17 cellular contexts compared by ENCODE assay signal in the genomic region with DNA sequence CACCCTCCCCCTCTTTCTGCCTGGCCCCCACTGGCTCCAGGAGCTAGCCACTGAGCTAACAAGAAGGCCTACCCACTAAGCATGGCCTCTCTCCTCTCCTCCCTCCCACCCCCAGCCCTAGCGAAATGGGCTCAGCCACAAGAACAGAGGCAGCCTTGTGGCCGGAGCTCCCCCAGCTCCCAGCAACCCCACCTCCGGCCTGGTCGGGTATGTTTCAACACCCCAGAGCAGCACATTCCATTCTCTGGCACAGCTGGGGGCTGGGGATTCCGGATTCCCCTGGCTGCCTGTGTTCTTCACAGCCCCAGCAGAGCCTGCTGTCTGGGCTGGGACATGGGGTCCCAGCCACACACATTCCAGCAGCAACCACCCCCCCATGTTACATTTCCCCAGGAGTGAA. TPM values are rescaled to one million over a fixed set of nuclear protein-coding genes. Genes with fewer than 3 reads are reported as not detected.
DNase-seq lines count a peak whose midpoint lies in the region; ATAC-seq and TF ChIP-seq lines count a peak whose summit lies in the region.
"Had no signal": no experiment of that assay in that cellular context is flagged by ENCODE, and none has a peak within 500 bp of the region (broad histone marks: within the 10 kb centered on the region; RNA-seq: fewer than 3 reads in every experiment).

No MANE protein-coding gene starts in this region.

- H3K14ac ChIP-seq in IMR-90 (replicated peaks; ENCODE audit: low read depth, low read length) = no peak overlapping the region

- H3K9me1 ChIP-seq in IMR-90 (ENCODE audit: insufficient read depth, low read length) = no peaks in the 10 kb centered on the region

- H3K79me1 ChIP-seq in IMR-90 (ENCODE audit: low read depth in 1 of 2, low read length in 2 of 2) = no peaks in the 10 kb centered on the region

- POLR2A ChIA-PET in IMR-90 (lab: Charles Lee; ENCODE audit: unreplicated experiment) = interaction anchor here (0.6 kb wide), 1 partner anchor 111 kb away, joined by 4 read pairs; no protein-coding TSS in a partner anchor

- H4K8ac ChIP-seq in IMR-90 (ENCODE audit: low read depth in 2 of 2, low read length in 2 of 2) = no peak overlapping the region

- TF ChIP-seq POLR2A in IMR-90 (IDR thresholded peaks at IDR 0.05; ENCODE audit: low read depth, low read length) = no peak
- TF ChIP-seq POLR2A in testis (IDR thresholded peaks at IDR 0.05) = no peak

- CTCF ChIA-PET in IMR-90 (lab: Yijun Ruan, JAX) = interaction anchor here (1.1 kb wide), 1 partner anchor 106 kb away, joined by 3 read pairs; no protein-coding TSS in a partner anchor

- H3K9me3 ChIP-seq in IMR-90 (ENCODE audit: control insufficient read depth, insufficient read depth, low read length) = no peaks in the 10 kb centered on the region
- no peaks in the 10 kb centered on the region for H3K9me3 ChIP-seq in testis
- H3K9me3 ChIP-seq: prostate gland had no signal

- WGBS in IMR-90 (ENCODE audit: extremely low coverage in 2 of 2, insufficient read length in 1 of 2), 2 experiments = 52% methylated on average over 4 of the region's 5 CpGs; no CpG with 5 or more reads in 1 of the 2 experiments
- WGBS in testis, 2 donors = 69 to 71% methylated on average over 5 of the region's 5 CpGs

- in situ Hi-C loops in IMR-90 (cut with MboI; ENCODE audit: low sequenced_read_pairs) = no loop called here

- no peaks in the 10 kb centered on the region for H3K4me1 ChIP-seq in IMR-90 (ENCODE audit: control insufficient read depth, insufficient read depth, low read length)
- H3K4me1 ChIP-seq in testis = no peaks in the 10 kb centered on the region
- H3K4me1 ChIP-seq: prostate gland had no signal

- peak; percentile 63 for ATAC-seq in IMR-90 (ENCODE audit: low read depth)
- ATAC-seq: stimulated activated effector memory CD8-positive, alpha-beta T cell treated with anti-CD3 and anti-CD28 coated beads, Interleukin-12 subunit alpha, Interleukin-12 subunit beta, amount 100 ng/mL, for 72 hours had no signal

- H2BK20ac ChIP-seq in IMR-90 (ENCODE audit: low read depth, low read length) = no peak overlapping the region

- H3K4me2 ChIP-seq in IMR-90 (ENCODE audit: low read depth, low read length) = no peak overlapping the region

- no peak overlapping the region for H3K4ac ChIP-seq in IMR-90 (ENCODE audit: low read depth, low read length)

- H3K23ac ChIP-seq in IMR-90 (ENCODE audit: low read depth, low read length) = no peak overlapping the region

- H3K9ac ChIP-seq in IMR-90 (ENCODE audit: low read depth, low read length) = no peak overlapping the region

- H3K27ac ChIP-seq in IMR-90 (ENCODE audit: insufficient read depth, low read length) = no peak overlapping the region
- no peak overlapping the region for H3K27ac ChIP-seq in testis
- H3K27ac ChIP-seq: prostate gland had no signal

- intact Hi-C loops in IMR-90 (cut with micrococcal nuclease) (no loop called here), testis (cut with DNase I; ENCODE audit: low total_unique reads) (no loop called here)

- no TSS peak for BruUV-seq in IMR-90 (replicated peaks; lab: Mats Ljungman, UMichigan)

- TF ChIP-seq CTCF in IMR-90 (conservative IDR thresholded peaks at IDR 0.05; ENCODE audit: low read depth, low read length) (no peak), testis (IDR thresholded peaks at IDR 0.05) (no peak)

- H4K91ac ChIP-seq in IMR-90 (ENCODE audit: insufficient read depth, low read depth, low read length) = no peak overlapping the region

- H3K36me3 ChIP-seq in IMR-90 (ENCODE audit: control insufficient read depth, insufficient read depth, low read length) (peaks cover 21% of the 10 kb centered on the region), testis (ENCODE audit: low read depth, missing control alignments) (no peaks in the 10 kb centered on the region)
- H3K36me3 ChIP-seq: prostate gland had no signal

- no peak overlapping the region for H2AK5ac ChIP-seq in IMR-90 (ENCODE audit: low read depth, low read length)

- H2AFZ ChIP-seq in IMR-90 (replicated peaks; ENCODE audit: low read length, poor library complexity) = no peak overlapping the region

- DNase-seq in IMR-90 (no peak), epidermal melanocyte (ENCODE audit: insufficient read length, low spot score) (peak; percentile 66), iris pigment epithelial cell (ENCODE audit: low read depth) (peak; percentile 53), skeletal muscle cell (ENCODE audit: low read depth) (peak; percentile 54), NCI-H2081 (lab: John Stamatoyannopoulos, UW) (no peak), testis (no peak), hepatic stellate cell (ENCODE audit: low spot score) (no peak)
- no peak for DNase-seq in activated CD4-positive, CD25-positive, alpha-beta regulatory T cell (lab: John Stamatoyannopoulos, UW)
- DNase-seq: activated naive CD4-positive, alpha-beta T cell treated with anti-CD3 and anti-CD28 coated beads for 36 hours; CD4-positive, alpha-beta T cell; NCI-H1048; stimulated activated CD4-positive, alpha-beta T cell treated with anti-CD3 and anti-CD28 coated beads, Interleukin-4, amount 100 ng/mL, for 4 hours had no signal

- no peak overlapping the region for H3K18ac ChIP-seq in IMR-90 (ENCODE audit: low read depth, low read length)

- H4K20me1 ChIP-seq in IMR-90 (ENCODE audit: insufficient read depth, low read length) = no peaks in the 10 kb centered on the region

- H3K27me3 ChIP-seq in IMR-90 (ENCODE audit: control insufficient read depth, insufficient read depth, low read length) = no peaks in the 10 kb centered on the region
- no peaks in the 10 kb centered on the region for H3K27me3 ChIP-seq in testis

- H2BK15ac ChIP-seq in IMR-90 (ENCODE audit: low read depth, low read length) = no peak overlapping the region

- dilution Hi-C loops in IMR-90 (cut with HindIII; ENCODE audit: low sequenced_read_pairs, unreplicated experiment) = no loop called here

- H4K5ac ChIP-seq in IMR-90 (ENCODE audit: low read depth, low read length) = no peak overlapping the region

- H3K56ac ChIP-seq in IMR-90 (ENCODE audit: extremely low read depth, insufficient read depth, low read length) = no peak overlapping the region

- no peak overlapping the region for H2BK5ac ChIP-seq in IMR-90 (ENCODE audit: low read depth, low read length, poor library complexity, severe bottlenecking)

- no peak overlapping the region for H2BK120ac ChIP-seq in IMR-90 (ENCODE audit: low read depth, low read length)

- H3K4me3 ChIP-seq in IMR-90 (ENCODE audit: insufficient read depth, low read depth, low read length) (no peak overlapping the region), skeletal muscle cell (ENCODE audit: low read depth, low read length) (no peak overlapping the region), testis (no peak overlapping the region)
- H3K4me3 ChIP-seq: prostate gland had no signal

- TF ChIP-seq RAD21 in IMR-90 (IDR thresholded peaks at IDR 0.05; ENCODE audit: low read length) = no peak

- no peak overlapping the region for H2AK9ac ChIP-seq in IMR-90 (replicated peaks; ENCODE audit: low read depth, low read length, poor library complexity)

TF ChIP-seq in IMR-90, 13 proteins besides CTCF, POLR2A, EP300 and RAD21 (continues in another document):
- TF ChIP-seq CEBPB (IDR thresholded peaks at IDR 0.05; ENCODE audit: low read depth, low read length) (no peak), RCOR1 (IDR thresholded peaks at IDR 0.05; ENCODE audit: insufficient replicate concordance, low read length) (no peak), FOS (IDR thresholded peaks at IDR 0.05; ENCODE audit: low read depth, low read length) (no peak), MAZ (IDR thresholded peaks at IDR 0.05; ENCODE audit: borderline replicate concordance, low read depth, low read length) (no peak), BHLHE40 (IDR thresholded peaks at IDR 0.05; ENCODE audit: low read depth, low read length) (no peak), SMC3 (IDR thresholded peaks at IDR 0.05; ENCODE audit: low read depth, low read length) (no peak), MAFK (IDR thresholded peaks at IDR 0.05; ENCODE audit: low read depth, low read length) (no peak), CHD1 (IDR thresholded peaks at IDR 0.05; ENCODE audit: low read depth, low read length) (no peak), NFE2L2 (IDR thresholded peaks at IDR 0.05; ENCODE audit: low read depth, low read length) (no peak), RFX5 (IDR thresholded peaks at IDR 0.05; ENCODE audit: low read depth, low read length) (no peak), MXI1 (IDR thresholded peaks at IDR 0.05; ENCODE audit: borderline replicate concordance, low read depth, low read length) (no peak)
- TF ChIP-seq, protein P1, sequence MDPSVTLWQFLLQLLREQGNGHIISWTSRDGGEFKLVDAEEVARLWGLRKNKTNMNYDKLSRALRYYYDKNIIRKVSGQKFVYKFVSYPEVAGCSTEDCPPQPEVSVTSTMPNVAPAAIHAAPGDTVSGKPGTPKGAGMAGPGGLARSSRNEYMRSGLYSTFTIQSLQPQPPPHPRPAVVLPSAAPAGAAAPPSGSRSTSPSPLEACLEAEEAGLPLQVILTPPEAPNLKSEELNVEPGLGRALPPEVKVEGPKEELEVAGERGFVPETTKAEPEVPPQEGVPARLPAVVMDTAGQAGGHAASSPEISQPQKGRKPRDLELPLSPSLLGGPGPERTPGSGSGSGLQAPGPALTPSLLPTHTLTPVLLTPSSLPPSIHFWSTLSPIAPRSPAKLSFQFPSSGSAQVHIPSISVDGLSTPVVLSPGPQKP (IDR thresholded peaks at IDR 0.05; ENCODE audit: borderline replicate concordance, low read depth, low read length) = no peak

RNA-seq across cellular contexts. Expression of a gene that starts 9.0 kb away (rescaled TPM):
- total RNA-seq in IMR-90 (2012; rRNA removed) (not detected in 2 replicates), testis (1 to 10 TPM in 1 of 2 donors, under 1 TPM in 1; 0.99 to 2.0 TPM)
- polyA plus RNA-seq in IMR-90 (2012; rRNA removed) (not detected in 2 replicates), testis (ENCODE audit: insufficient read depth, low read depth, low replicate concordance) (1.2 TPM)
- not detected in 2 replicates for polyA plus RNA-seq in IMR-90 (2012; cell fraction: cytosol; rRNA removed)
- polyA plus RNA-seq in IMR-90 (2012; cell fraction: nucleus; rRNA removed; ENCODE audit: low replicate concordance) = not detected in 2 replicates
- total RNA-seq: activated naive CD4-positive, alpha-beta T cell treated with anti-CD3 and anti-CD28 coated beads for 36 hours; CD4-positive, alpha-beta T cell; epithelial cell of proximal tubule; G401; HT-29 had no signal

RNA-seq across cellular contexts. Expression of a gene that starts 25.9 kb away (rescaled TPM):
- total RNA-seq in IMR-90 (2012; rRNA removed) = 12.8 and 13.1 TPM in 2 replicates
- 18.7 and 22.2 TPM in 2 replicates for polyA plus RNA-seq in IMR-90 (2012; rRNA removed)
- polyA plus RNA-seq in IMR-90 (2012; cell fraction: cytosol; rRNA removed) = 12.2 and 16.5 TPM in 2 replicates
- polyA plus RNA-seq in IMR-90 (2012; cell fraction: nucleus; rRNA removed; ENCODE audit: low replicate concordance) = 83.7 and 91.3 TPM in 2 replicates
- total RNA-seq in testis = 10 to 100 TPM; 64.8 to 66.4 TPM
- 38.4 TPM for polyA plus RNA-seq in testis (ENCODE audit: insufficient read depth, low read depth, low replicate concordance)

RNA-seq across cellular contexts. Expression of a gene that starts 49.3 kb away (rescaled TPM):
- 12.0 and 15.6 TPM in 2 replicates for total RNA-seq in IMR-90 (2012; rRNA removed)
- 61.1 and 68.1 TPM in 2 replicates for polyA plus RNA-seq in IMR-90 (2012; rRNA removed)
- polyA plus RNA-seq in IMR-90 (2012; cell fraction: cytosol; rRNA removed) = 58.1 and 69.3 TPM in 2 replicates
- 57.1 and 59.0 TPM in 2 replicates for polyA plus RNA-seq in IMR-90 (2012; cell fraction: nucleus; rRNA removed; ENCODE audit: low replicate concordance)
- total RNA-seq in testis = 10 to 100 TPM in 1 of 2 donors, 1 to 10 TPM in 1; 8.7 to 13.6 TPM
- polyA plus RNA-seq in testis (ENCODE audit: insufficient read depth, low read depth, low replicate concordance) = 21.9 TPM

Comparison
In these comparisons a context has a peak if more than half of its experiments do, and no peak if none do; other contexts are left out.
1. DNase-seq: peak in epidermal melanocyte (single experiment), iris pigment epithelial cell (single experiment) and skeletal muscle cell (single experiment); none in IMR-90 (single experiment), activated CD4-positive, CD25-positive, alpha-beta regulatory T cell (0 of 4), NCI-H2081 (0 of 2), testis (single experiment) and hepatic stellate cell (single experiment).